In the genomic region with DNA sequence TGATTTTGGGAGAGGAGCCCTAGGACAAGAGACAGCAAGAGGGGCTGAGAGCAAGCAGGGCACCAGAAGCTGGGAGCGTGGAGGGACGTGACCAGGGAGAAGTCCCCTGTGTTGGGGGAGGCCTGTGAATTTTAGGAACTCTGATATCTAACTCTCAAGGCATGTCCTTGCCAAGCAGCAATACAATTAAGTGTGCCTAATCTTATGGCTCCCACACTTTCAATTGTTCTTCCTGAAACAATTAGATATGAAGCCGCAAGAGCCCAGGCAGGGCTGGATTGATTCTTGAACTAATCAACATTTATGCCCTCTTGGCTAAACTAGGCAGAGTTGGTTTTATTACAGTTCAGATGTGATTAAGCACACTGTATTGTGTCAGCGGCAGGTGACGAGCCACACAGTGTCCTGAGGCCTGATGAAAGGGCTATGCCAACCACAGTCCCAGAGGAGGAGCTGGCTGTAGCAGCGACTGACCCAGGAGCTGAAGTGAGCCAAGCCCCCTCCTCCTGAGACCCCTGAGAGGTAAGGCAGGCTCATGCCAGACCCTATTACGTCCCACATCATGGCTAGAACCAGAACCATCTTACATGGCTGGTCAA, we compare ENCODE assay signal across 1 cellular context.
TF ChIP-seq lines count a peak whose summit lies in the region.

No MANE protein-coding gene starts in this region.

TF ChIP-seq in HCT116, 20 proteins besides CTCF, POLR2A, EP300 and RAD21:
- TF ChIP-seq CEBPB (IDR thresholded peaks at IDR 0.05; ENCODE audit: low read depth) (no peak), FOSL1 (IDR thresholded peaks at IDR 0.05; ENCODE audit: low read depth) (no peak), EZH2 (IDR thresholded peaks at IDR 0.05) (no peak), SP1 (IDR thresholded peaks at IDR 0.05; ENCODE audit: low read depth) (no peak)
- TF ChIP-seq, protein P1, sequence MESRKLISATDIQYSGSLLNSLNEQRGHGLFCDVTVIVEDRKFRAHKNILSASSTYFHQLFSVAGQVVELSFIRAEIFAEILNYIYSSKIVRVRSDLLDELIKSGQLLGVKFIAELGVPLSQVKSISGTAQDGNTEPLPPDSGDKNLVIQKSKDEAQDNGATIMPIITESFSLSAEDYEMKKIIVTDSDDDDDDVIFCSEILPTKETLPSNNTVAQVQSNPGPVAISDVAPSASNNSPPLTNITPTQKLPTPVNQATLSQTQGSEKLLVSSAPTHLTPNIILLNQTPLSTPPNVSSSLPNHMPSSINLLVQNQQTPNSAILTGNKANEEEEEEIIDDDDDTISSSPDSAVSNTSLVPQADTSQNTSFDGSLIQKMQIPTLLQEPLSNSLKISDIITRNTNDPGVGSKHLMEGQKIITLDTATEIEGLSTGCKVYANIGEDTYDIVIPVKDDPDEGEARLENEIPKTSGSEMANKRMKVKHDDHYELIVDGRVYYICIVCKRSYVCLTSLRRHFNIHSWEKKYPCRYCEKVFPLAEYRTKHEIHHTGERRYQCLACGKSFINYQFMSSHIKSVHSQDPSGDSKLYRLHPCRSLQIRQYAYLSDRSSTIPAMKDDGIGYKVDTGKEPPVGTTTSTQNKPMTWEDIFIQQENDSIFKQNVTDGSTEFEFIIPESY (IDR thresholded peaks at IDR 0.05; ENCODE audit: extremely low read depth, insufficient replicate concordance, low read length) = no peak
- TF ChIP-seq, protein P2, sequence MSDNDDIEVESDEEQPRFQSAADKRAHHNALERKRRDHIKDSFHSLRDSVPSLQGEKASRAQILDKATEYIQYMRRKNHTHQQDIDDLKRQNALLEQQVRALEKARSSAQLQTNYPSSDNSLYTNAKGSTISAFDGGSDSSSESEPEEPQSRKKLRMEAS (IDR thresholded peaks at IDR 0.05) = no peak
